In the genomic region with DNA sequence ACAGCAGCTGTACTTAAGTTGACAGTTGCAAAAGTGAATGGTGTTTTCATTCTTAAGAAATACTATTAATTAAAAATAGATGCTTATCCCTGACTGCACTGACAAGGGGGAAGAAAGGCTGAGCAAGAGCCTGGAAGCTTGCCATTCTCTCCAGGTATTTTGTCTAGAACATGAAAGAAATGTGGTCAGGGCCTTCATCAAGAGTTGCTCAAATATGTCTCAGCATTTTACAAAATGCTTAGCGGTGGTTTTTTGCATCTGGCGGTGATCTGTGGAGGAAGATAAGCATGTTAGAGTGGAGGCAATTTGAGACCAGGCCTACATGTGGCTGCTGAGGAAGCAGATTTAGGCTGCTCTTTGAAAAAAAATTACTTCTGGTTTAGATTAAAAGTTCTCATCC, we compare ENCODE assay signal across 26 cellular contexts. TPM values are rescaled to one million over a fixed set of nuclear protein-coding genes. Genes with fewer than 3 reads are reported as not detected.
"Had no signal": no experiment of that assay in that cellular context is flagged by ENCODE, and none has a peak within 500 bp of the region (broad histone marks: within the 10 kb centered on the region; RNA-seq: fewer than 3 reads in every experiment).

No MANE protein-coding gene starts in this region.

- H3K9me3 Mint-ChIP-seq: activated CD4-positive, alpha-beta T cell treated with anti-CD3 and anti-CD28 coated beads, Interleukin-2, amount 10 ng/mL, durations not matched to agents 7 days and 5 days; activated T-cell treated with anti-CD3 and anti-CD28 coated beads, Interleukin-2, amount 50 U/mL, for 72 hours; endodermal cell; T-helper 2 cell treated with Interferon-gamma antibody and Interleukin-4, amounts not matched to agents 5 μg/mL and 100 μg/mL, for 36 hours had no signal

- H3K4me3 Mint-ChIP-seq: activated CD4-positive, alpha-beta T cell treated with anti-CD3 and anti-CD28 coated beads, Interleukin-2, amount 10 ng/mL, durations not matched to agents 7 days and 5 days; activated naive CD8-positive, alpha-beta T cell; activated T-cell treated with anti-CD3 and anti-CD28 coated beads, Interleukin-2, amount 50 U/mL, for 72 hours; brain; endodermal cell; nephron progenitor cell; T-helper 2 cell treated with Interferon-gamma antibody and Interleukin-4, amounts not matched to agents 5 μg/mL and 100 μg/mL, for 36 hours had no signal

- H3K27ac ChIP-seq: colonic mucosa, gastrocnemius medialis, left lung, thyroid gland had no signal

- ATAC-seq: activated T-cell treated with anti-CD3 and anti-CD28 coated beads, Interleukin-2, amount 50 U/mL, for 72 hours; gastrocnemius medialis; left lung had no signal

- H3K9me3 ChIP-seq: colonic mucosa, gastrocnemius medialis, left lung, thyroid gland had no signal

- H3K4me1 Mint-ChIP-seq: endodermal cell, nephron progenitor cell had no signal

- H3K36me3 ChIP-seq: colonic mucosa, gastrocnemius medialis, thyroid gland had no signal

- H3K27me3 ChIP-seq: colonic mucosa, gastrocnemius medialis, left lung, thyroid gland had no signal

- DNase-seq: activated CD4-positive, alpha-beta T cell treated with anti-CD3 and anti-CD28 coated beads, Interleukin-2, amount 10 ng/mL, durations not matched to agents 7 days and 5 days; activated CD4-positive, CD25-positive, alpha-beta regulatory T cell; activated CD8-positive, alpha-beta memory T cell treated with anti-CD3 and anti-CD28 coated beads for 24 hours; activated CD8-positive, alpha-beta memory T cell treated with anti-CD3 and anti-CD28 coated beads, Interleukin-2, amount 50 U/mL, for 48 hours; activated gamma-delta T cell; activated T-cell treated with anti-CD3 and anti-CD28 coated beads, Interleukin-2, amount 50 U/mL, for 72 hours; amniotic stem cell; central memory CD4-positive, alpha-beta T cell; colonic mucosa; endodermal cell; erythroblast; gastrocnemius medialis; head of caudate nucleus; kidney; left lung; nephron progenitor cell; nucleus accumbens; stimulated activated CD4-positive, alpha-beta T cell treated with anti-CD3 and anti-CD28 coated beads, Interleukin-12 subunit alpha, Interleukin-12 subunit beta, amount 100 ng/mL, for 4 hours; stimulated activated CD4-positive, alpha-beta T cell treated with anti-CD3 and anti-CD28 coated beads, Interleukin-1b, Interleukin-23, amount 100 ng/mL, for 48 hours; stimulated activated CD8-positive, alpha-beta memory T cell treated with anti-CD3 and anti-CD28 coated beads, Interleukin-4, amount 100 ng/mL, for 48 hours; stimulated activated naive CD4-positive, alpha-beta T cell treated with Interleukin-2 at 50 U/mL for 16 hours; thyroid gland had no signal

- H3K27me3 Mint-ChIP-seq: activated CD4-positive, alpha-beta T cell treated with anti-CD3 and anti-CD28 coated beads, Interleukin-2, amount 10 ng/mL, durations not matched to agents 7 days and 5 days; brain had no signal

- H3K4me3 ChIP-seq: colonic mucosa, gastrocnemius medialis, left lung, thyroid gland had no signal

- H3K27ac Mint-ChIP-seq: activated CD4-positive, alpha-beta T cell treated with anti-CD3 and anti-CD28 coated beads, Interleukin-2, amount 10 ng/mL, durations not matched to agents 7 days and 5 days; activated naive CD8-positive, alpha-beta T cell; activated T-cell treated with anti-CD3 and anti-CD28 coated beads, Interleukin-2, amount 50 U/mL, for 72 hours; brain; endodermal cell; nephron progenitor cell; T-helper 2 cell treated with Interferon-gamma antibody and Interleukin-4, amounts not matched to agents 5 μg/mL and 100 μg/mL, for 36 hours had no signal

- H3K4me1 ChIP-seq: colonic mucosa, gastrocnemius medialis, thyroid gland had no signal

- H3K36me3 Mint-ChIP-seq: brain had no signal

RNA-seq across cellular contexts. Expression of a gene that starts 46.4 kb away (rescaled TPM):
- total RNA-seq: activated CD4-positive, alpha-beta T cell treated with anti-CD3 and anti-CD28 coated beads, Interleukin-2, amount 10 ng/mL, durations not matched to agents 7 days and 5 days; lung microvascular endothelial cell had no signal
